ENCODE assay signal across 3 cellular contexts in genomic region chr11:78062671-78063070, GRCh38.
TF ChIP-seq lines count a peak whose summit lies in the region.

No MANE protein-coding gene starts in this region.

TF ChIP-seq in liver, 16 proteins besides CTCF, POLR2A, EP300 and RAD21:
- TF ChIP-seq HNF4A (conservative IDR thresholded peaks at IDR 0.05) (no peak), JUND (IDR thresholded peaks at IDR 0.05) (no peak), HNF4G (IDR thresholded peaks at IDR 0.05) (no peak), NR2F2 (IDR thresholded peaks at IDR 0.05) (no peak), RXRA (IDR thresholded peaks at IDR 0.05) (no peak), ATF3 (IDR thresholded peaks at IDR 0.05) (no peak), TAF1 (conservative IDR thresholded peaks at IDR 0.05) (no peak), MAX (IDR thresholded peaks at IDR 0.05) (no peak), GABPA (IDR thresholded peaks at IDR 0.05 in 1 of 2, conservative IDR thresholded peaks at IDR 0.05 in 1 of 2) (no peak), REST (IDR thresholded peaks at IDR 0.05) (no peak), ZBTB33 (IDR thresholded peaks at IDR 0.05) (no peak), FOXA1 (IDR thresholded peaks at IDR 0.05) (no peak), YY1 (IDR thresholded peaks at IDR 0.05) (no peak), FOXA2 (IDR thresholded peaks at IDR 0.05) (no peak), EGR1 (IDR thresholded peaks at IDR 0.05; ENCODE audit: low read depth in 2 of 2) (no peak), SP1 (IDR thresholded peaks at IDR 0.05) (no peak)

TF ChIP-seq in HepG2, 621 proteins besides CTCF, POLR2A, EP300 and RAD21:
- no peak for TF ChIP-seq NFE2 (CRISPR knock-in tag; IDR thresholded peaks at IDR 0.05)
- TF ChIP-seq USF2 (IDR thresholded peaks at IDR 0.05; ENCODE audit: low read depth, low read length): no peak
- TF ChIP-seq USF2 (CRISPR knock-in tag; IDR thresholded peaks at IDR 0.05; ENCODE audit: borderline replicate concordance): no peak
- no peak for TF ChIP-seq ZNF772 (CRISPR knock-in tag; IDR thresholded peaks at IDR 0.05)
- no peak for TF ChIP-seq ZBTB25 (CRISPR knock-in tag; IDR thresholded peaks at IDR 0.05)

TF ChIP-seq in K562, 482 proteins besides CTCF, POLR2A, EP300 and RAD21:
- TF ChIP-seq SP1 (CRISPR knock-in tag; IDR thresholded peaks at IDR 0.05) (no peak), SAP30 (IDR thresholded peaks at IDR 0.05; ENCODE audit: borderline replicate concordance, insufficient read depth, low read depth, low read length, poor library complexity, severe bottlenecking) (no peak), E4F1 (CRISPR knock-in tag; IDR thresholded peaks at IDR 0.05; ENCODE audit: borderline replicate concordance) (0 out of 2 replicates have a peak, but pooled peaks have one; percentile 15)
